19 cellular contexts compared by ENCODE assay signal in genomic region chr5:53378590-53379247, GRCh38.
DNase-seq lines count a peak whose midpoint lies in the region; ATAC-seq and TF ChIP-seq lines count a peak whose summit lies in the region.
"Had no signal": no experiment of that assay in that cellular context is flagged by ENCODE, and none has a peak within 500 bp of the region (broad histone marks: within the 10 kb centered on the region; RNA-seq: fewer than 3 reads in every experiment).

No MANE protein-coding gene starts in this region.

- H3K27me3 ChIP-seq in MG63 (no peaks in the 10 kb centered on the region), spleen (replicated peaks in 1 of 7) (no peaks in the 10 kb centered on the region)
- H3K27me3 ChIP-seq: BLaER1, vagina had no signal

- ATAC-seq in T-helper 17 cell = no peak
- ATAC-seq: activated CD8-positive, alpha-beta memory T cell treated with anti-CD3 and anti-CD28 coated beads, Interleukin-2, amount 10 ng/mL, durations not matched to agents 7 days and 5 days; K562; stimulated activated naive CD8-positive, alpha-beta T cell treated with anti-CD3 and anti-CD28 coated beads, Interleukin-15, amount 100 ng/mL, for 72 hours; WTC11 had no signal

- TF ChIP-seq CTCF in Calu3 (IDR thresholded peaks at IDR 0.05; ENCODE audit: unreplicated experiment) (no peak), spleen (IDR thresholded peaks at IDR 0.05 in 8 of 11, conservative IDR thresholded peaks at IDR 0.05 in 3 of 11) (no peak)

- no peaks in the 10 kb centered on the region for H3K36me3 Mint-ChIP-seq in Calu3 (ENCODE audit: insufficient read depth, unreplicated experiment)
- no peaks in the 10 kb centered on the region for H3K36me3 Mint-ChIP-seq in T-helper 17 cell (ENCODE audit: low read depth)
- H3K36me3 Mint-ChIP-seq: activated CD8-positive, alpha-beta memory T cell treated with anti-CD3 and anti-CD28 coated beads, Interleukin-2, amount 10 ng/mL, durations not matched to agents 7 days and 5 days; WTC11 had no signal

- no peak for DNase-seq in Calu3
- peak; percentile 42 for DNase-seq in NCI-H226
- DNase-seq in caudate nucleus (lab: John Stamatoyannopoulos, UW) = no peak
- DNase-seq in glomerular visceral epithelial cell (ENCODE audit: extremely low spot score) = peak; percentile 15
- DNase-seq in T-helper 17 cell = no peak
- DNase-seq in NCI-H2081 treated with DMSO at 0.1 percent for 48 hours (lab: John Stamatoyannopoulos, UW) = no peak
- DNase-seq in MG63 = no peak
- DNase-seq in spleen = no peak
- DNase-seq: activated CD8-positive, alpha-beta memory T cell treated with anti-CD3 and anti-CD28 coated beads, Interleukin-2, amount 10 ng/mL, durations not matched to agents 7 days and 5 days; DMS79; NCI-H146; NCI-H446 treated with DMSO at 0.1 percent for 48 hours; stimulated activated CD4-positive, alpha-beta T cell treated with anti-CD3 and anti-CD28 coated beads, Interleukin-12 subunit alpha, Interleukin-12 subunit beta, amount 100 ng/mL, for 4 hours; stimulated activated naive CD8-positive, alpha-beta T cell treated with anti-CD3 and anti-CD28 coated beads, Interleukin-15, amount 100 ng/mL, for 72 hours had no signal

- H3K27ac ChIP-seq in caudate nucleus (ENCODE audit: low read depth, low read length) (peak overlapping the region; percentile 76), spleen (no peak overlapping the region)
- H3K27ac ChIP-seq: BLaER1, vagina had no signal

- H3K36me3 ChIP-seq in MG63 = no peaks in the 10 kb centered on the region
- H3K36me3 ChIP-seq in spleen = no peaks in the 10 kb centered on the region
- H3K36me3 ChIP-seq: BLaER1, HAP-1, vagina had no signal

- no peaks in the 10 kb centered on the region for H3K9me3 ChIP-seq in T-helper 17 cell (ENCODE audit: control insufficient read depth, low read length, poor library complexity, severe bottlenecking)
- H3K9me3 ChIP-seq in MG63 = peaks cover 4% of the 10 kb centered on the region; the same call in 1 of the 2 replicates
- H3K9me3 ChIP-seq in spleen = no peaks in the 10 kb centered on the region
- H3K9me3 ChIP-seq: BLaER1, HAP-1, vagina had no signal

- H3K9me3 Mint-ChIP-seq in Calu3 (ENCODE audit: low read depth, unreplicated experiment) = no peaks in the 10 kb centered on the region

- H3K4me3 Mint-ChIP-seq in Calu3 (ENCODE audit: low read depth, unreplicated experiment) = no peak overlapping the region
- no peak overlapping the region for H3K4me3 Mint-ChIP-seq in T-helper 17 cell
- H3K4me3 Mint-ChIP-seq: activated CD8-positive, alpha-beta memory T cell treated with anti-CD3 and anti-CD28 coated beads, Interleukin-2, amount 10 ng/mL, durations not matched to agents 7 days and 5 days; stimulated activated naive CD8-positive, alpha-beta T cell treated with anti-CD3 and anti-CD28 coated beads, Interleukin-15, amount 100 ng/mL, for 72 hours; WTC11 had no signal

- H3K27ac Mint-ChIP-seq in Calu3 (ENCODE audit: unreplicated experiment) (peak overlapping the region; percentile 29), T-helper 17 cell (no peak overlapping the region)
- H3K27ac Mint-ChIP-seq: activated CD8-positive, alpha-beta memory T cell treated with anti-CD3 and anti-CD28 coated beads, Interleukin-2, amount 10 ng/mL, durations not matched to agents 7 days and 5 days; stimulated activated naive CD8-positive, alpha-beta T cell treated with anti-CD3 and anti-CD28 coated beads, Interleukin-15, amount 100 ng/mL, for 72 hours; WTC11 had no signal

- no TSS peak for BruUV-seq in Calu3 (replicated peaks; lab: Mats Ljungman, UMichigan)

- no peaks in the 10 kb centered on the region for H3K4me1 ChIP-seq in spleen
- H3K4me1 ChIP-seq: BLaER1, HAP-1, vagina had no signal

- CTCF ChIA-PET in Calu3 (lab: Charles Lee) = interaction anchor here (0.6 to 0.8 kb wide), 4 partner anchors 22 to 837 kb away, joined by 3 to 8 read pairs (median 4); no protein-coding TSS in a partner anchor

- intact Hi-C loops in Calu3 (cut with micrococcal nuclease; ENCODE audit: unreplicated experiment) = no loop called here
- intact Hi-C loops in spleen (cut with DNase I; ENCODE audit: low total_unique reads) = no loop called here

- H3K4me3 ChIP-seq in MG63 = no peak overlapping the region
- H3K4me3 ChIP-seq in spleen = no peak overlapping the region
- H3K4me3 ChIP-seq: BLaER1, HAP-1, K562, vagina had no signal

- H3K4me1 Mint-ChIP-seq in Calu3 (ENCODE audit: low read depth, unreplicated experiment) = peaks cover 11% of the 10 kb centered on the region
- H3K4me1 Mint-ChIP-seq in T-helper 17 cell = no peaks in the 10 kb centered on the region
- H3K4me1 Mint-ChIP-seq: activated CD8-positive, alpha-beta memory T cell treated with anti-CD3 and anti-CD28 coated beads, Interleukin-2, amount 10 ng/mL, durations not matched to agents 7 days and 5 days; stimulated activated naive CD8-positive, alpha-beta T cell treated with anti-CD3 and anti-CD28 coated beads, Interleukin-15, amount 100 ng/mL, for 72 hours had no signal

- TF ChIP-seq POLR2A in spleen (IDR thresholded peaks at IDR 0.05) = no peak

- H3K27me3 Mint-ChIP-seq in Calu3 (ENCODE audit: unreplicated experiment) (no peaks in the 10 kb centered on the region), T-helper 17 cell (peaks cover 6% of the 10 kb centered on the region)
- H3K27me3 Mint-ChIP-seq: activated CD8-positive, alpha-beta memory T cell treated with anti-CD3 and anti-CD28 coated beads, Interleukin-2, amount 10 ng/mL, durations not matched to agents 7 days and 5 days had no signal

- 77 to 91% (median 83%) methylated on average over 3 of the region's 3 CpGs for WGBS in spleen, 5 donors

Comparison
In these comparisons a context has a peak if more than half of its experiments do, and no peak if none do; other contexts are left out.
1. DNase-seq: peak in NCI-H226 (single experiment) and glomerular visceral epithelial cell (single experiment); none in Calu3 (single experiment), caudate nucleus (0 of 61), T-helper 17 cell (0 of 3), NCI-H2081 treated with DMSO at 0.1 percent for 48 hours (single experiment), MG63 (single experiment) and spleen (single experiment).